ENCODE assay signal across 10 cellular contexts in the genomic region with DNA sequence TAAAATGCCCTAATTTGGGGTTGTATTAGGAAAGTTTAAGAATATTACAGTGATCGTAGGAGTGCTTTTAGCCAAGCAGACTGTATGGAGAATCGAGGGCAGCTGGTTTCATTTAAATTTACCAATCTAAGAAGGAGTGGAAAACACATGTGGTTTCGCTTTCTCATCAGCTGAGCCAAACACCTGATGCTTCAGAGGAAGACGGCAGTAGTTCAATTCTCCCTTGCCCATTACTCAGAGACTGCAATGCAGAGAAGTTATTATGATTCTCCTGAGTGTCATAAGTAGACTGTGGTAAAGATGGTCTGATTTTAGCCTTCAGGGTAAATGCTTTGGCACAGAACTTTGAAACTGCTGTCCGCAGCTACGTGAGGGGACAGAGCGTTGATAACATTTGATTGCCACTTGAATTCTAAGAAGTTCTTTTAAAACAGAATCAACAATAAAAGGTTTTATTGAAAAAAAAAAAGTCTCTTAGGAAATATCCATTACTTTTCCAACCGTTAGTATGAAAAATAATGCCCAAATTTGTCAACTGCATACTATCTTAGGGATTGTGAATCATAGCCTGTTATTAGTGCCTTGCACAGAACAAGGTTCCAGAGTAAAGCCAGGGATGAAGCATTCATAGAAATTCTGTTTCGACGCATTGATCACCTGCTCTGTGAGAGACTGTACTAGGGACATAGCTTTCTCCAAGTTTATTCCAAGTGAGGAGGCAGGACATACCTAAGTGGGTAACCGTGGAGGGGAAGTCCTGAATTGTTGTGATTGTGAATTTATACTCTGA. TPM values are rescaled to one million over a fixed set of nuclear protein-coding genes. Genes with fewer than 3 reads are reported as not detected.
A peak's percentile ranks its signal among the peaks of the same experiment; 100 is the strongest.
DNase-seq lines count a peak whose midpoint lies in the region; ATAC-seq and TF ChIP-seq lines count a peak whose summit lies in the region.
"Had no signal": no experiment of that assay in that cellular context is flagged by ENCODE, and none has a peak within 500 bp of the region (broad histone marks: within the 10 kb centered on the region; RNA-seq: fewer than 3 reads in every experiment).

No MANE protein-coding gene starts in this region.

- H3K9me3 ChIP-seq in adipocyte (ENCODE audit: control insufficient read depth, low read length) (no peaks in the 10 kb centered on the region), right lobe of liver (no peaks in the 10 kb centered on the region), vagina (no peaks in the 10 kb centered on the region), mucosa of descending colon (no peaks in the 10 kb centered on the region)

- TF ChIP-seq POLR2A in right lobe of liver (IDR thresholded peaks at IDR 0.05): no peak
- TF ChIP-seq POLR2A in vagina (IDR thresholded peaks at IDR 0.05): no peak

- peaks cover 23% of the 10 kb centered on the region for H3K36me3 ChIP-seq in adipocyte (ENCODE audit: control insufficient read depth, insufficient read depth, low read length, severe bottlenecking)
- H3K36me3 ChIP-seq in right lobe of liver: peaks cover 0 to 22% (median 8%) of the 10 kb centered on the region in 4 donors
- peaks cover 0 to 11% of the 10 kb centered on the region in 2 donors for H3K36me3 ChIP-seq in vagina
- no peaks in the 10 kb centered on the region for H3K36me3 ChIP-seq in mucosa of descending colon (ENCODE audit: low read depth)

- H3K27ac ChIP-seq in right lobe of liver (peak overlapping the region; percentile 34 to 78 (median 72)), vagina (peak overlapping the region; percentile 49)

- H3K4me3 ChIP-seq in adipocyte (ENCODE audit: low read length) (peak overlapping the region; percentile 58), right lobe of liver (no peak overlapping the region), vagina (no peak overlapping the region), mucosa of descending colon (no peak overlapping the region)

- H3K27me3 ChIP-seq in adipocyte (replicated peaks; ENCODE audit: control insufficient read depth, insufficient read depth, low read length) (no peaks in the 10 kb centered on the region), right lobe of liver (no peaks in the 10 kb centered on the region), vagina (no peaks in the 10 kb centered on the region)

- DNase-seq in stimulated activated CD4-positive, alpha-beta T cell treated with anti-CD3 and anti-CD28 coated beads, Interleukin-2, amount 100 ng/mL, for 4 hours (ENCODE audit: low read depth): peak; percentile 37
- no peak for DNase-seq in stimulated activated CD4-positive, alpha-beta T cell treated with anti-CD3 and anti-CD28 coated beads, Interleukin-12 subunit alpha, Interleukin-12 subunit beta, amount 100 ng/mL, for 4 hours
- DNase-seq in adipocyte (ENCODE audit: low read depth): peak; percentile 72
- no peak for DNase-seq in right lobe of liver
- no peak for DNase-seq in vagina (ENCODE audit: extremely low spot score in 2 of 2)
- DNase-seq in NK-92 (lab: John Stamatoyannopoulos, UW; ENCODE audit: unreplicated experiment): no peak
- DNase-seq in mucosa of descending colon: no peak
- DNase-seq in NCI-H1092 treated with DMSO at 0.1 percent for 48 hours (lab: John Stamatoyannopoulos, UW): no peak
- DNase-seq: DMS79 treated with DMSO at 0.1 percent for 48 hours, NCI-H1105 had no signal

- TF ChIP-seq CTCF in right lobe of liver (IDR thresholded peaks at IDR 0.05) (no peak), vagina (IDR thresholded peaks at IDR 0.05) (no peak), mucosa of descending colon (IDR thresholded peaks at IDR 0.05) (no peak)

- intact Hi-C loops in right lobe of liver (cut with DNase I) (loop anchor here in 1 of 2 donors (10.0 kb wide), 1 partner anchor 303 kb away; no protein-coding TSS in a partner anchor), vagina (cut with DNase I) (no loop called here), mucosa of descending colon (cut with DNase I, micrococcal nuclease) (loop anchor here (10.0 kb wide), 2 partner anchors 303 to 423 kb away; no protein-coding TSS in a partner anchor)

- peaks cover 47% of the 10 kb centered on the region for H3K4me1 ChIP-seq in adipocyte (ENCODE audit: control insufficient read depth, insufficient read depth, low read length)
- H3K4me1 ChIP-seq in right lobe of liver: peaks cover 0 to 30% (median 4%) of the 10 kb centered on the region in 4 donors
- H3K4me1 ChIP-seq in vagina: peaks cover 48% of the 10 kb centered on the region
- peaks cover 19% of the 10 kb centered on the region for H3K4me1 ChIP-seq in mucosa of descending colon (ENCODE audit: low read depth)

- 48% methylated on average over 11 of the region's 11 CpGs for WGBS in right lobe of liver (ENCODE audit: insufficient coverage, low coverage, low lambda C conversion rate, missing lambda C conversion rate)

- peak in 3 of 4 donors; percentile 5 to 21 (median 17) for ATAC-seq in right lobe of liver
- no peak for ATAC-seq in mucosa of descending colon

- peak overlapping the region; percentile 44 for H3K9ac ChIP-seq in adipocyte (ENCODE audit: low read length)

RNA-seq across cellular contexts. Expression of a gene that starts 25.6 kb away (rescaled TPM):
- total RNA-seq in right lobe of liver (1 to 10 TPM; 2.8 to 7.0 (median 5.1) TPM), vagina (14.7 TPM), mucosa of descending colon (10 to 100 TPM in 2 of 3 donors, 1 to 10 TPM in 1; 6.4 to 15.6 (median 13.4) TPM)

Comparison
In these comparisons a context has a peak if more than half of its experiments do, and no peak if none do; other contexts are left out.
1. DNase-seq: peak in stimulated activated CD4-positive, alpha-beta T cell treated with anti-CD3 and anti-CD28 coated beads, Interleukin-2, amount 100 ng/mL, for 4 hours (single experiment) and adipocyte (single experiment); none in stimulated activated CD4-positive, alpha-beta T cell treated with anti-CD3 and anti-CD28 coated beads, Interleukin-12 subunit alpha, Interleukin-12 subunit beta, amount 100 ng/mL, for 4 hours (single experiment), right lobe of liver (0 of 3), vagina (0 of 2), NK-92 (single experiment), mucosa of descending colon (0 of 3) and NCI-H1092 treated with DMSO at 0.1 percent for 48 hours (single experiment).